8 cellular contexts compared by ENCODE assay signal in the genomic region with DNA sequence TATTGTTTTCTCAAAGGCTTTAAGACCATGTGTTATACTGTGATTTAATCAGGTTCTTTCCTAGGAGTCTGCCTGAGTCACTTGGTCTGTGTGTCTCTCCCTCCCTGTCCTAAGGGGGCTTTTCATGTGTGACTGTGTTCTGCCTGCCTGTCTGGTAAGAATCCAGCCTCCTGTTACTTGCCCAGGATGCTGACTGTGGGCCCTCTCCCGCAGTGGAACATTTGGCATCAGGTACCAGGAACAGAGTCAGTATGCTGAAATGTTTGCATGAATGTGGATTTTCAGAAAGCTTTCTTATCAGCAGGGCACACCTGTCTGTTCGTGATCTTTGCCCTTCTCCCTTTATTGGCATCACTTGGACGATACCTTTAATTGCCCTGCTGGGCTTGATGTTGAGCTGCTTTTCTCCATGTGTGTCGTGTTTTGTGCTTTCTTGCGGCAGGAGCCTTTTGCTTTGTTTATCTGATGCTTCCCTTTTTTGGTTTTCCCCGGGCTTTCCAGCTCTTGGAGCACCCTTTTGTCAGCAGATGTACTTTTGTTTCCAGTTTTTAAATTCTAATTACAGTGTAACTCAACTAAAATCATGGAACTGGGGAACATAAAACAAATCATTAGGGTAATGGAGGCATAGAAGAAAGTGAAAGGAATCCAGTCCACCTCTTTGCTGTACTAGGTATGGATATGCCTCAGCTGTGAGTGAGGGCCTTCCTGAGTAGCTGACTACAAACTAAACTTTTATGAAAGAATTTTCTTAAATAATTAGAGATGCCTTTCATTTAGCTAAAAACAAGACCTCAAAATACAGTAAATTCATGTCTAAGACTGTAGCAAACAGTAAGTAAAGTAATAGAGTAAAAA.
DNase-seq lines count a peak whose midpoint lies in the region; ATAC-seq, FAIRE-seq and TF ChIP-seq lines count a peak whose summit lies in the region.

No MANE protein-coding gene starts in this region.

- H3K9me2 ChIP-seq in SK-N-SH, result no peaks in the 10 kb centered on the region

- H3K9me3 ChIP-seq in SK-N-SH (no peaks in the 10 kb centered on the region), osteoblast (ENCODE audit: low read depth, low read length) (no peaks in the 10 kb centered on the region)

- peaks cover 26% of the 10 kb centered on the region for H3K36me3 Mint-ChIP-seq in T-helper 1 cell treated with Interleukin-12 subunit alpha and Interleukin-12 subunit beta and Interleukin-4 antibody, amounts not matched to agents 30 μg/mL and 1 μg/mL, for 36 hours (ENCODE audit: low read depth)
- no peaks in the 10 kb centered on the region for H3K36me3 Mint-ChIP-seq in glutamatergic neuron (ENCODE audit: unreplicated experiment)
- peaks cover 66% of the 10 kb centered on the region for H3K36me3 Mint-ChIP-seq in stimulated activated effector memory CD8-positive, alpha-beta T cell treated with anti-CD3 and anti-CD28 coated beads, Interleukin-12 subunit alpha, Interleukin-12 subunit beta, amount 100 ng/mL, for 72 hours
- peaks cover 26% of the 10 kb centered on the region for H3K36me3 Mint-ChIP-seq in T-cell

- 0 out of 2 replicates have a peak, but pooled peaks cover 10% of the 10 kb centered on the region for H4K20me1 ChIP-seq in SK-N-SH (ENCODE audit: insufficient read depth)
- peaks cover 6% of the 10 kb centered on the region for H4K20me1 ChIP-seq in osteoblast (ENCODE audit: insufficient read depth, low read length)

- CTCF ChIA-PET in SK-N-SH (lab: Yijun Ruan, JAX) (interaction anchor here (1.0 to 1.3 kb wide), 3 partner anchors 11 to 155 kb away, joined by 3 to 4 read pairs (median 4); no protein-coding TSS in a partner anchor), T-cell (lab: Charles Lee) (interaction anchor here in 1 of 2 donors (0.6 kb wide), 1 partner anchor 300 kb away, joined by 3 read pairs; no protein-coding TSS in a partner anchor)

- no peak for TF ChIP-seq CTCF in SK-N-SH (IDR thresholded peaks at IDR 0.05)
- no peak for TF ChIP-seq CTCF in glutamatergic neuron (IDR thresholded peaks at IDR 0.05; ENCODE audit: partially characterized antibody, unreplicated experiment)
- no peak for TF ChIP-seq CTCF in osteoblast (IDR thresholded peaks at IDR 0.05; ENCODE audit: extremely low read depth, low read depth, low read length)

- H3K9me3 Mint-ChIP-seq in T-helper 1 cell treated with Interleukin-12 subunit alpha and Interleukin-12 subunit beta and Interleukin-4 antibody, amounts not matched to agents 30 μg/mL and 1 μg/mL, for 36 hours, result no peaks in the 10 kb centered on the region
- peaks cover 11% of the 10 kb centered on the region for H3K9me3 Mint-ChIP-seq in glutamatergic neuron (ENCODE audit: unreplicated experiment)
- H3K9me3 Mint-ChIP-seq in stimulated activated effector memory CD8-positive, alpha-beta T cell treated with anti-CD3 and anti-CD28 coated beads, Interleukin-12 subunit alpha, Interleukin-12 subunit beta, amount 100 ng/mL, for 72 hours, result no peaks in the 10 kb centered on the region
- no peaks in the 10 kb centered on the region for H3K9me3 Mint-ChIP-seq in T-cell

- no peak for TF ChIP-seq RAD21 in SK-N-SH (IDR thresholded peaks at IDR 0.05; ENCODE audit: low read length)

- peaks cover 7 to 19% of the 10 kb centered on the region in 2 experiments; a peak in 3 of 4 replicates for H3K4me1 ChIP-seq in SK-N-SH (ENCODE audit: control insufficient read depth in 1 of 2, insufficient read depth in 2 of 2, low read depth in 1 of 2, low read length in 1 of 2)
- H3K4me1 ChIP-seq in osteoblast (ENCODE audit: insufficient read depth, low read length), result no peaks in the 10 kb centered on the region

- peaks cover 31% of the 10 kb centered on the region for H3K79me2 ChIP-seq in SK-N-SH (ENCODE audit: insufficient read depth)
- H3K79me2 ChIP-seq in osteoblast (ENCODE audit: insufficient read depth, low read length), result peaks cover 14% of the 10 kb centered on the region

- H3K36me3 ChIP-seq in SK-N-SH (replicated peaks in 1 of 2; ENCODE audit: control insufficient read depth in 1 of 2, insufficient read depth in 2 of 2, low read length in 1 of 2), result peaks cover 0 to 8% of the 10 kb centered on the region in 2 experiments
- no peaks in the 10 kb centered on the region for H3K36me3 ChIP-seq in osteoblast (ENCODE audit: insufficient read depth, low read length)

- H3K9ac ChIP-seq in SK-N-SH, result peak overlapping the region; percentile 12; the same call in 1 of the 2 replicates

- peak overlapping the region; percentile 28 for H3K27ac Mint-ChIP-seq in T-helper 1 cell treated with Interleukin-12 subunit alpha and Interleukin-12 subunit beta and Interleukin-4 antibody, amounts not matched to agents 30 μg/mL and 1 μg/mL, for 36 hours
- peak overlapping the region; percentile 95 for H3K27ac Mint-ChIP-seq in glutamatergic neuron (ENCODE audit: unreplicated experiment)
- peak overlapping the region; percentile 43 for H3K27ac Mint-ChIP-seq in stimulated activated effector memory CD8-positive, alpha-beta T cell treated with anti-CD3 and anti-CD28 coated beads, Interleukin-12 subunit alpha, Interleukin-12 subunit beta, amount 100 ng/mL, for 72 hours
- H3K27ac Mint-ChIP-seq in T-cell, result peak overlapping the region in 1 of 2 donors; percentile 59

- H2AFZ ChIP-seq in SK-N-SH (ENCODE audit: low read depth) (no peak overlapping the region), osteoblast (ENCODE audit: low read length) (no peak overlapping the region)

- no peak overlapping the region for H3K4me3 Mint-ChIP-seq in T-helper 1 cell treated with Interleukin-12 subunit alpha and Interleukin-12 subunit beta and Interleukin-4 antibody, amounts not matched to agents 30 μg/mL and 1 μg/mL, for 36 hours
- peak overlapping the region; percentile 14 for H3K4me3 Mint-ChIP-seq in glutamatergic neuron (ENCODE audit: unreplicated experiment)
- no peak overlapping the region for H3K4me3 Mint-ChIP-seq in stimulated activated effector memory CD8-positive, alpha-beta T cell treated with anti-CD3 and anti-CD28 coated beads, Interleukin-12 subunit alpha, Interleukin-12 subunit beta, amount 100 ng/mL, for 72 hours
- H3K4me3 Mint-ChIP-seq in T-cell, result no peak overlapping the region

- H3F3A ChIP-seq in SK-N-SH (replicated peaks; ENCODE audit: insufficient read depth), result peaks cover 25% of the 10 kb centered on the region

- DNase-seq in T-helper 1 cell, result no peak
- peak; percentile 73 for DNase-seq in SK-N-SH
- no peak for DNase-seq in glutamatergic neuron
- DNase-seq in stimulated activated effector memory CD8-positive, alpha-beta T cell treated with anti-CD3 and anti-CD28 coated beads, Interleukin-12 subunit alpha, Interleukin-12 subunit beta, amount 100 ng/mL, for 72 hours (ENCODE audit: low spot score in 2 of 2), result no peak
- DNase-seq in osteoblast (ENCODE audit: insufficient read length, low spot score, missing footprints), result no peak
- DNase-seq in RCC 7860 (ENCODE audit: low spot score), result no peak
- DNase-seq in T-cell, result no peak

- no peak for FAIRE-seq in RCC 7860 (lab: Jason Lieb, UNC)

- 44% methylated on average over 6 of the region's 6 CpGs for WGBS in SK-N-SH (ENCODE audit: low lambda C conversion rate)

- H3K27me3 ChIP-seq in SK-N-SH (ENCODE audit: insufficient read depth), result no peaks in the 10 kb centered on the region
- no peaks in the 10 kb centered on the region for H3K27me3 ChIP-seq in osteoblast (ENCODE audit: insufficient read depth, low read length)

- no peak; a peak in 2 of 4 replicates for TF ChIP-seq EP300 in SK-N-SH (IDR thresholded peaks at IDR 0.05; ENCODE audit: borderline replicate concordance in 1 of 2, low read depth in 1 of 2, low read length in 1 of 2)

- H3K27me3 Mint-ChIP-seq in T-helper 1 cell treated with Interleukin-12 subunit alpha and Interleukin-12 subunit beta and Interleukin-4 antibody, amounts not matched to agents 30 μg/mL and 1 μg/mL, for 36 hours (ENCODE audit: low read depth), result no peaks in the 10 kb centered on the region
- H3K27me3 Mint-ChIP-seq in glutamatergic neuron (ENCODE audit: unreplicated experiment), result peaks cover 6% of the 10 kb centered on the region
- H3K27me3 Mint-ChIP-seq in T-cell, result no peaks in the 10 kb centered on the region

- H3K27ac ChIP-seq in SK-N-SH (ENCODE audit: low read depth in 2 of 2, low read length in 1 of 2), result peak overlapping the region; percentile 52 to 95
- no peak overlapping the region for H3K27ac ChIP-seq in osteoblast (ENCODE audit: low read depth, low read length)

- peaks cover 20% of the 10 kb centered on the region for H3K4me1 Mint-ChIP-seq in T-helper 1 cell treated with Interleukin-12 subunit alpha and Interleukin-12 subunit beta and Interleukin-4 antibody, amounts not matched to agents 30 μg/mL and 1 μg/mL, for 36 hours (ENCODE audit: low read depth)
- H3K4me1 Mint-ChIP-seq in glutamatergic neuron (ENCODE audit: low read depth, unreplicated experiment) (peaks cover 15% of the 10 kb centered on the region), T-cell (peaks cover 15 to 17% (median 15%) of the 10 kb centered on the region in 3 donors)
- peaks cover 20% of the 10 kb centered on the region for H3K4me1 Mint-ChIP-seq in stimulated activated effector memory CD8-positive, alpha-beta T cell treated with anti-CD3 and anti-CD28 coated beads, Interleukin-12 subunit alpha, Interleukin-12 subunit beta, amount 100 ng/mL, for 72 hours

- H3K4me2 ChIP-seq in SK-N-SH (peak overlapping the region; percentile 66), osteoblast (ENCODE audit: insufficient read depth, low read length) (no peak overlapping the region)

- no peak for ATAC-seq in stimulated activated effector memory CD8-positive, alpha-beta T cell treated with anti-CD3 and anti-CD28 coated beads, Interleukin-12 subunit alpha, Interleukin-12 subunit beta, amount 100 ng/mL, for 72 hours
- ATAC-seq in T-cell (replicated peaks in 1 of 4), result no peak

- H3K4me3 ChIP-seq in SK-N-SH (ENCODE audit: low read depth in 2 of 2, low read length in 1 of 2), result peak overlapping the region in 1 of 2 experiments; percentile 22; a peak in 2 of 4 replicates
- no peak overlapping the region for H3K4me3 ChIP-seq in osteoblast (ENCODE audit: insufficient read depth, low read length)

- POLR2A ChIA-PET in SK-N-SH (lab: Yijun Ruan, JAX), result no interaction called here
- POLR2A ChIA-PET in T-cell (lab: Charles Lee), result no interaction called here

TF ChIP-seq in SK-N-SH, 30 proteins besides CTCF, POLR2A, EP300 and RAD21:
- TF ChIP-seq RCOR1 (IDR thresholded peaks at IDR 0.05; ENCODE audit: low read length), result peak; percentile 39
- TF ChIP-seq, protein P1, sequence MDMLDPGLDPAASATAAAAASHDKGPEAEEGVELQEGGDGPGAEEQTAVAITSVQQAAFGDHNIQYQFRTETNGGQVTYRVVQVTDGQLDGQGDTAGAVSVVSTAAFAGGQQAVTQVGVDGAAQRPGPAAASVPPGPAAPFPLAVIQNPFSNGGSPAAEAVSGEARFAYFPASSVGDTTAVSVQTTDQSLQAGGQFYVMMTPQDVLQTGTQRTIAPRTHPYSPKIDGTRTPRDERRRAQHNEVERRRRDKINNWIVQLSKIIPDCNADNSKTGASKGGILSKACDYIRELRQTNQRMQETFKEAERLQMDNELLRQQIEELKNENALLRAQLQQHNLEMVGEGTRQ (IDR thresholded peaks at IDR 0.05; ENCODE audit: borderline replicate concordance, low read depth, low read length), result no peak
- TF ChIP-seq GATA2 (CRISPR knock-in tag; IDR thresholded peaks at IDR 0.05), result peak; percentile 18; the same call in 1 of the 2 replicates
